ENCODE assay signal across 16 cellular contexts in genomic region chr20:63655249-63655648, GRCh38.
"Had no signal": no experiment of that assay in that cellular context is flagged by ENCODE, and none has a peak within 500 bp of the region (broad histone marks: within the 10 kb centered on the region; RNA-seq: fewer than 3 reads in every experiment).

No MANE protein-coding gene starts in this region.

- H2AFZ ChIP-seq: hepatocyte, parathyroid adenoma had no signal

- H3K4me2 ChIP-seq: hepatocyte had no signal

- ATAC-seq: activated CD8-positive, alpha-beta T cell treated with anti-CD3 and anti-CD28 coated beads for 36 hours; esophagus mucosa; left lobe of liver had no signal

- H3K9ac ChIP-seq: parathyroid adenoma had no signal

- H3K4me3 ChIP-seq: hepatocyte, thoracic aorta, uterus had no signal

- H3K27me3 ChIP-seq: uterus had no signal

- H3K27ac ChIP-seq: hepatocyte, neutrophil, thoracic aorta, uterus had no signal

- DNase-seq: activated B cell treated with CpG ODN at 0.5 μM for 24 hours; activated CD4-positive, alpha-beta T cell treated with anti-CD3 and anti-CD28 coated beads for 48 hours; activated CD8-positive, alpha-beta T cell treated with anti-CD3 and anti-CD28 coated beads for 36 hours; activated effector memory CD4-positive, alpha-beta T cell treated with anti-CD3 and anti-CD28 coated beads, Interleukin-2, amount 50 U/mL, for 16 hours; activated T-cell treated with anti-CD3 and anti-CD28 coated beads, Interleukin-2, amount 50 U/mL, for 48 hours; caudate nucleus; midbrain; stimulated activated CD4-positive, alpha-beta T cell treated with anti-CD3 and anti-CD28 coated beads, Interleukin-12 subunit alpha, Interleukin-12 subunit beta, amount 100 ng/mL, for 4 hours; stimulated activated CD4-positive, alpha-beta T cell treated with anti-CD3 and anti-CD28 coated beads, Interleukin-2, amount 100 ng/mL, for 24 hours; uterus had no signal

- H3K9me3 ChIP-seq: neutrophil, thoracic aorta, uterus had no signal

- H3K36me3 ChIP-seq: neutrophil, thoracic aorta, uterus had no signal
